ENCODE assay signal across 8 cellular contexts in the genomic region with DNA sequence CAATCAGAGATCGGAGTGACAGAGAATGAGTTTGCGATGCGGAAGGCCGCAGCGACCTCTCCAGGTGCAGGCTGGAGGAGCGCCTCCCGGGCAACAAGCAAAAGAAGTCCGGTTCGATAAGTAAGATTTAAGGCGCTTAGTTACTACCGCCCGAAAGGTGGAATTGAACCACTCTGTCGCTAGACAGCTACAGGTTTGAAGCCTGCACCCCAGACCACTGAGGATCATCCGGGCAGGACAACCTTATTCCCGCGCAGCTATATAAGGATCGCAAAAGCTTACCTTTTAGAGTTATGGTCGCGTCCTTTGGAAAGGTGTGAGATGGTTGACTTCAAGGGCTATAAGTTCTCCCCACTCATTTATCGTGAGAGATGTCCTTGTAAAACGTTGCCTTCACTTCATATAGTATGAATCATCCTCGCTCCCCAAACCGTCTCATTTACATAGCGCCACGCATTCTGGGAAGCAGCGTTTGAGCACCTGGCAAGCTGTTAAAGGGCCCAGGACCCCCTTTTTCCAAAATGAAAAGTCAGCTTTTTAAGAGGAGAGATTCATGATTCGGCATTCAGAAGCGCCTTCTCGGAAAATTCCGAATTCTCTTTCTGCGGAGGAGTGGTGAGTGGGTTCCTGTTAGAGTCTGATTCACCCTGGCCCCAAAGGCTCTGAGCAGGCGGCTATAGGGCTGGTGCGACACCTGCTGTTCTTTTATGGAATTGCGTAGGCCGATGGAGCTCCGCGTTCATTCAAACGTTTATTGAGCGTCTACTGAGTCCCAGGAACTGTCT. TPM values are rescaled to one million over a fixed set of nuclear protein-coding genes. Genes with fewer than 3 reads are reported as not detected.
DNase-seq lines count a peak whose midpoint lies in the region; TF ChIP-seq lines count a peak whose summit lies in the region.

No MANE protein-coding gene starts in this region.

- H3K4ac ChIP-seq in trophoblast cell (ENCODE audit: low read depth, low read length): no peak overlapping the region

- peak overlapping the region; percentile 24 for H3K14ac ChIP-seq in trophoblast cell (ENCODE audit: low read length)

- H3K36me3 ChIP-seq in SK-N-SH (replicated peaks in 1 of 2; ENCODE audit: control insufficient read depth in 1 of 2, insufficient read depth in 2 of 2, low read length in 1 of 2): no peaks in the 10 kb centered on the region
- no peaks in the 10 kb centered on the region for H3K36me3 ChIP-seq in cardiac muscle cell
- peaks cover 0 to 2% of the 10 kb centered on the region in 2 experiments for H3K36me3 ChIP-seq in trophoblast cell (ENCODE audit: control insufficient read depth in 1 of 2, insufficient read depth in 2 of 2, low read length in 2 of 2)

- no peak overlapping the region for H2AK5ac ChIP-seq in trophoblast cell (ENCODE audit: low read length)

- no peaks in the 10 kb centered on the region for H3K27me3 ChIP-seq in SK-N-SH (ENCODE audit: insufficient read depth)
- no peaks in the 10 kb centered on the region for H3K27me3 ChIP-seq in cardiac muscle cell
- no peaks in the 10 kb centered on the region for H3K27me3 ChIP-seq in trophoblast cell (ENCODE audit: insufficient read depth, low read length)

- no peak for TF ChIP-seq POLR2A in NB4 (IDR thresholded peaks at IDR 0.05; ENCODE audit: extremely low read depth, insufficient read length)

- DNase-seq in GM10248 (ENCODE audit: extremely low spot score) (peak; percentile 79), HFFc6 (peak; percentile 90), NB4 (ENCODE audit: low read depth) (peak; percentile 89), SK-N-SH (peak; percentile 73), cardiac muscle cell (ENCODE audit: low read depth in 1 of 2, low spot score in 1 of 2) (peak; percentile 93 to 95), trophoblast cell (peak; percentile 89 to 98), type B pancreatic cell (ENCODE audit: extremely low spot score, unreplicated experiment) (peak; percentile 86)
- DNase-seq in activated naive CD8-positive, alpha-beta T cell treated with anti-CD3 and anti-CD28 coated beads for 36 hours: peak; percentile 90

- peaks cover 13% of the 10 kb centered on the region for H3F3A ChIP-seq in SK-N-SH (replicated peaks; ENCODE audit: insufficient read depth)

- POLR2A ChIA-PET in GM10248 (lab: Yijun Ruan, JAX) (interaction anchor here (0.6 to 2.1 kb wide), 7 partner anchors 8 to 1394 kb away, joined by 3 to 25 read pairs (median 7); a partner anchor contains a TSS), SK-N-SH (lab: Yijun Ruan, JAX) (interaction anchor here (0.8 to 2.1 kb wide), 5 partner anchors 10 to 55 kb away, joined by 3 to 15 read pairs (median 5); a partner anchor contains a TSS)

- H3K4me1 ChIP-seq in SK-N-SH (ENCODE audit: control insufficient read depth in 1 of 2, insufficient read depth in 2 of 2, low read depth in 1 of 2, low read length in 1 of 2): peaks cover 0 to 5% of the 10 kb centered on the region in 2 experiments; a peak in 2 of 4 replicates
- H3K4me1 ChIP-seq in cardiac muscle cell (ENCODE audit: low read depth): no peaks in the 10 kb centered on the region
- H3K4me1 ChIP-seq in trophoblast cell (ENCODE audit: control insufficient read depth in 1 of 2, insufficient read depth in 2 of 2, low read length in 2 of 2): peaks cover 0 to 1% of the 10 kb centered on the region in 2 experiments

- under 1% methylated on average over 38 of the region's 39 CpGs for WGBS in SK-N-SH (ENCODE audit: low lambda C conversion rate)
- WGBS in trophoblast cell (ENCODE audit: extremely low coverage, insufficient coverage, insufficient read length): no CpG with 5 or more reads among the region's 39 CpGs

- peak overlapping the region; percentile 89 for H3K4me3 Mint-ChIP-seq in HFFc6
- H3K4me3 Mint-ChIP-seq in activated naive CD8-positive, alpha-beta T cell treated with anti-CD3 and anti-CD28 coated beads for 36 hours: peak overlapping the region; percentile 29
- H3K4me3 Mint-ChIP-seq in type B pancreatic cell: peak overlapping the region; percentile 91

- H3K79me2 ChIP-seq in SK-N-SH (ENCODE audit: insufficient read depth) (no peaks in the 10 kb centered on the region), trophoblast cell (ENCODE audit: control insufficient read depth, insufficient read depth, low read length, poor library complexity) (no peaks in the 10 kb centered on the region)

- H4K8ac ChIP-seq in trophoblast cell (ENCODE audit: low read depth, low read length): peak overlapping the region; percentile 67

- no peaks in the 10 kb centered on the region for H4K20me1 ChIP-seq in SK-N-SH (ENCODE audit: insufficient read depth)

- TF ChIP-seq CTCF in GM10248 (IDR thresholded peaks at IDR 0.05; ENCODE audit: control extremely low read depth, extremely low read depth, low read depth, missing control alignments) (peak; percentile 91), HFFc6 (IDR thresholded peaks at IDR 0.05) (peak; percentile 92), NB4 (IDR thresholded peaks at IDR 0.05; ENCODE audit: low read depth, low read length) (peak; percentile 68), SK-N-SH (IDR thresholded peaks at IDR 0.05) (peak; percentile 95), cardiac muscle cell (IDR thresholded peaks at IDR 0.05; ENCODE audit: low read depth, low read length) (peak; percentile 94), type B pancreatic cell (conservative IDR thresholded peaks at IDR 0.05) (peak; percentile 98)

- H3K27me3 Mint-ChIP-seq in HFFc6 (ENCODE audit: insufficient read depth): peaks cover 53% of the 10 kb centered on the region
- no peaks in the 10 kb centered on the region for H3K27me3 Mint-ChIP-seq in activated naive CD8-positive, alpha-beta T cell treated with anti-CD3 and anti-CD28 coated beads for 36 hours
- H3K27me3 Mint-ChIP-seq in type B pancreatic cell: peaks cover 50% of the 10 kb centered on the region

- H2AFZ ChIP-seq in SK-N-SH (ENCODE audit: low read depth) (peak overlapping the region; percentile 68; the same call in 1 of the 2 replicates), trophoblast cell (ENCODE audit: insufficient read depth, low read length, poor library complexity) (peak overlapping the region; percentile 17)

- H3K36me3 Mint-ChIP-seq in HFFc6 (ENCODE audit: low read depth): peaks cover 18% of the 10 kb centered on the region
- H3K36me3 Mint-ChIP-seq in activated naive CD8-positive, alpha-beta T cell treated with anti-CD3 and anti-CD28 coated beads for 36 hours: no peaks in the 10 kb centered on the region
- H3K36me3 Mint-ChIP-seq in type B pancreatic cell: no peaks in the 10 kb centered on the region

- CTCF ChIA-PET in GM10248 (lab: Yijun Ruan, JAX): interaction anchor here (0.7 to 11.8 kb wide), 43 partner anchors 9 to 292 kb away, joined by 3 to 339 read pairs (median 8); a partner anchor contains a TSS
- CTCF ChIA-PET in SK-N-SH (lab: Yijun Ruan, JAX): interaction anchor here (0.6 to 27.6 kb wide), 38 partner anchors 9 to 268 kb away, joined by 3 to 870 read pairs (median 4); a partner anchor contains a TSS

- H3K23ac ChIP-seq in trophoblast cell (ENCODE audit: low read length): no peak overlapping the region

- H3K9me3 ChIP-seq in SK-N-SH: no peaks in the 10 kb centered on the region
- H3K9me3 ChIP-seq in cardiac muscle cell (ENCODE audit: low read depth): no peaks in the 10 kb centered on the region
- H3K9me3 ChIP-seq in trophoblast cell (ENCODE audit: insufficient read depth, low read depth, low read length): peaks cover 2% of the 10 kb centered on the region

- no peak overlapping the region for H4K12ac ChIP-seq in trophoblast cell (ENCODE audit: low read depth, low read length)

- H3K9me2 ChIP-seq in SK-N-SH: no peaks in the 10 kb centered on the region

- H3K4me3 ChIP-seq in NB4 (ENCODE audit: low read depth, low read length): peak overlapping the region; percentile 69
- peak overlapping the region; percentile 53 to 72 for H3K4me3 ChIP-seq in SK-N-SH (ENCODE audit: low read depth in 2 of 2, low read length in 1 of 2)
- peak overlapping the region; percentile 53 for H3K4me3 ChIP-seq in cardiac muscle cell
- H3K4me3 ChIP-seq in trophoblast cell (ENCODE audit: low read depth, low read length): peak overlapping the region; percentile 55

- TF ChIP-seq RAD21 in SK-N-SH (IDR thresholded peaks at IDR 0.05; ENCODE audit: low read length): peak; percentile 93

- peak overlapping the region; percentile 72 for H3K4me2 ChIP-seq in SK-N-SH
- H3K4me2 ChIP-seq in trophoblast cell (ENCODE audit: low read length): peak overlapping the region; percentile 77

- H3K27ac ChIP-seq in SK-N-SH (ENCODE audit: low read depth in 2 of 2, low read length in 1 of 2): peak overlapping the region; percentile 92 to 95
- H3K27ac ChIP-seq in cardiac muscle cell: peak overlapping the region; percentile 100
- H3K27ac ChIP-seq in trophoblast cell (ENCODE audit: low read depth, low read length): peak overlapping the region; percentile 68

- H3K9ac ChIP-seq in SK-N-SH (peak overlapping the region; percentile 86), trophoblast cell (ENCODE audit: low read length) (peak overlapping the region; percentile 84)

- peak in 1 of 2 experiments; percentile 36; a peak in 1 of 4 replicates for TF ChIP-seq EP300 in SK-N-SH (IDR thresholded peaks at IDR 0.05; ENCODE audit: borderline replicate concordance in 1 of 2, low read depth in 1 of 2, low read length in 1 of 2)

- H3K9me3 Mint-ChIP-seq in HFFc6 (peaks cover 48% of the 10 kb centered on the region), type B pancreatic cell (no peaks in the 10 kb centered on the region)
- no peaks in the 10 kb centered on the region for H3K9me3 Mint-ChIP-seq in activated naive CD8-positive, alpha-beta T cell treated with anti-CD3 and anti-CD28 coated beads for 36 hours

- no peak overlapping the region for H2BK12ac ChIP-seq in trophoblast cell (ENCODE audit: low read length)

- peak overlapping the region; percentile 50 for H4K91ac ChIP-seq in trophoblast cell (ENCODE audit: low read depth, low read length)

- H3K18ac ChIP-seq in trophoblast cell (ENCODE audit: low read length): peak overlapping the region; percentile 41

- peaks cover 4% of the 10 kb centered on the region for H3K79me1 ChIP-seq in trophoblast cell (ENCODE audit: low read length)

- H3K4me1 Mint-ChIP-seq in HFFc6 (ENCODE audit: low read depth) (peaks cover 58% of the 10 kb centered on the region), type B pancreatic cell (ENCODE audit: unreplicated experiment) (peaks cover 6% of the 10 kb centered on the region)
- H3K4me1 Mint-ChIP-seq in activated naive CD8-positive, alpha-beta T cell treated with anti-CD3 and anti-CD28 coated beads for 36 hours: peaks cover 25% of the 10 kb centered on the region

- peak overlapping the region; percentile 60 for H2BK5ac ChIP-seq in trophoblast cell (ENCODE audit: low read depth, low read length, poor library complexity)

- H3K27ac Mint-ChIP-seq in HFFc6 (peak overlapping the region; percentile 93), type B pancreatic cell (peak overlapping the region; percentile 99)
- peak overlapping the region; percentile 95 for H3K27ac Mint-ChIP-seq in activated naive CD8-positive, alpha-beta T cell treated with anti-CD3 and anti-CD28 coated beads for 36 hours

- H2BK120ac ChIP-seq in trophoblast cell (ENCODE audit: insufficient read depth, low read length, poor library complexity): peak overlapping the region; percentile 80

RNA-seq across cellular contexts. Expression of a gene that starts 10.8 kb away (rescaled TPM):
- total RNA-seq in HFFc6 (2021; fragmentation: NEBNext Ultra II Directional; extraction: Animal tissue kit (Norgen Biotek cat#: 25700)): 10 to 100 TPM; 35.0 to 71.5 (median 62.9) TPM
- 38.4 and 78.2 TPM in 2 replicates for polyA plus RNA-seq in SK-N-SH (2012; rRNA removed)
- polyA plus RNA-seq in SK-N-SH (2012; cell fraction: cytosol; rRNA removed): 19.6 and 23.8 TPM in 2 replicates
- 377 and 391 TPM in 2 replicates for polyA plus RNA-seq in SK-N-SH (2012; cell fraction: nucleus; rRNA removed)
- total RNA-seq in activated naive CD8-positive, alpha-beta T cell treated with anti-CD3 and anti-CD28 coated beads for 36 hours: 10 to 100 TPM in 1 of 2 experiments, 1 to 10 TPM in 1; 9.7 to 10.5 TPM
- 0.88 and 4.5 TPM in 2 replicates for total RNA-seq in cardiac muscle cell
- 1.7 and 3.0 TPM in 2 replicates for polyA plus RNA-seq in cardiac muscle cell
- polyA plus RNA-seq in trophoblast cell (2013): 37.2 and 40.1 TPM in 2 replicates
- 28.4 and 178 TPM in 2 replicates for total RNA-seq in type B pancreatic cell (ENCODE audit: low replicate concordance)

RNA-seq across cellular contexts. Expression of a gene that starts 18.2 kb away (rescaled TPM):
- 10 to 100 TPM; 10.3 to 21.3 (median 13.8) TPM for total RNA-seq in HFFc6 (2021; fragmentation: NEBNext Ultra II Directional; extraction: Animal tissue kit (Norgen Biotek cat#: 25700))
- polyA plus RNA-seq in SK-N-SH (2012; rRNA removed) (6.8 and 7.0 TPM in 2 replicates), cardiac muscle cell (92.2 and 111 TPM in 2 replicates)
- 4.3 and 6.8 TPM in 2 replicates for polyA plus RNA-seq in SK-N-SH (2012; cell fraction: cytosol; rRNA removed)
- polyA plus RNA-seq in SK-N-SH (2012; cell fraction: nucleus; rRNA removed): 8.6 and 11.9 TPM in 2 replicates
- 1 to 10 TPM; 1.3 to 1.8 TPM for total RNA-seq in activated naive CD8-positive, alpha-beta T cell treated with anti-CD3 and anti-CD28 coated beads for 36 hours
- total RNA-seq in cardiac muscle cell (43.7 and 56.5 TPM in 2 replicates), type B pancreatic cell (ENCODE audit: low replicate concordance) (11.9 and 13.0 TPM in 2 replicates)
- polyA plus RNA-seq in trophoblast cell (2013): 68.7 and 72.2 TPM in 2 replicates

RNA-seq across cellular contexts. Expression of a gene that starts 19.6 kb away (rescaled TPM):
- total RNA-seq in HFFc6 (2021; fragmentation: NEBNext Ultra II Directional; extraction: Animal tissue kit (Norgen Biotek cat#: 25700)): 1 to 10 TPM in 4 of 6 experiments, under 1 TPM in 2; 0.80 to 1.3 (median 1.1) TPM
- polyA plus RNA-seq in SK-N-SH (2012; rRNA removed) (10.3 and 10.9 TPM in 2 replicates), cardiac muscle cell (1.2 and 4.0 TPM in 2 replicates)
- polyA plus RNA-seq in SK-N-SH (2012; cell fraction: cytosol; rRNA removed): 6.8 and 8.2 TPM in 2 replicates
- polyA plus RNA-seq in SK-N-SH (2012; cell fraction: nucleus; rRNA removed): 19.9 and 24.3 TPM in 2 replicates
- 1 to 10 TPM; 1.4 to 1.9 TPM for total RNA-seq in activated naive CD8-positive, alpha-beta T cell treated with anti-CD3 and anti-CD28 coated beads for 36 hours
- total RNA-seq in cardiac muscle cell (1.3 and 2.9 TPM in 2 replicates), type B pancreatic cell (ENCODE audit: low replicate concordance) (0.48 TPM in 1 of 2 replicates, not detected in the other)
- 32.0 and 34.1 TPM in 2 replicates for polyA plus RNA-seq in trophoblast cell (2013)

RNA-seq across cellular contexts. Expression of a gene that starts 28.6 kb away (rescaled TPM):
- 100 to 1,000 TPM; 179 to 199 (median 185) TPM for total RNA-seq in HFFc6 (2021; fragmentation: NEBNext Ultra II Directional; extraction: Animal tissue kit (Norgen Biotek cat#: 25700))
- polyA plus RNA-seq in SK-N-SH (2012; rRNA removed) (31.6 and 37.8 TPM in 2 replicates), cardiac muscle cell (72.4 and 83.3 TPM in 2 replicates)
- polyA plus RNA-seq in SK-N-SH (2012; cell fraction: cytosol; rRNA removed): 26.2 and 30.0 TPM in 2 replicates
- 54.0 and 62.4 TPM in 2 replicates for polyA plus RNA-seq in SK-N-SH (2012; cell fraction: nucleus; rRNA removed)
- 100 to 1,000 TPM; 133 to 134 TPM for total RNA-seq in activated naive CD8-positive, alpha-beta T cell treated with anti-CD3 and anti-CD28 coated beads for 36 hours
- total RNA-seq in cardiac muscle cell (91.6 and 95.8 TPM in 2 replicates), type B pancreatic cell (ENCODE audit: low replicate concordance) (51.9 and 73.0 TPM in 2 replicates)
- 229 and 249 TPM in 2 replicates for polyA plus RNA-seq in trophoblast cell (2013)

RNA-seq across cellular contexts. Expression of a gene that starts 54.9 kb away (rescaled TPM):
- total RNA-seq in HFFc6 (2021; fragmentation: NEBNext Ultra II Directional; extraction: Animal tissue kit (Norgen Biotek cat#: 25700)): 100 to 1,000 TPM; 106 to 129 (median 117) TPM
- 93.1 and 95.3 TPM in 2 replicates for polyA plus RNA-seq in SK-N-SH (2012; rRNA removed)
- polyA plus RNA-seq in SK-N-SH (2012; cell fraction: cytosol; rRNA removed): 45.3 and 58.8 TPM in 2 replicates
- 199 and 204 TPM in 2 replicates for polyA plus RNA-seq in SK-N-SH (2012; cell fraction: nucleus; rRNA removed)
- total RNA-seq in activated naive CD8-positive, alpha-beta T cell treated with anti-CD3 and anti-CD28 coated beads for 36 hours: 10 to 100 TPM; 50.0 to 53.2 TPM
- 120 and 164 TPM in 2 replicates for total RNA-seq in cardiac muscle cell
- 138 and 169 TPM in 2 replicates for polyA plus RNA-seq in cardiac muscle cell
- polyA plus RNA-seq in trophoblast cell (2013): 56.9 and 58.5 TPM in 2 replicates
- 57.3 and 71.8 TPM in 2 replicates for total RNA-seq in type B pancreatic cell (ENCODE audit: low replicate concordance)

Comparison
In these comparisons a context has a peak if more than half of its experiments do, and no peak if none do; other contexts are left out.
1. Peak in every context shown above with its lines: DNase-seq, H3K4me3 ChIP-seq and H3K27ac ChIP-seq.
2. H3K4me3 Mint-ChIP-seq: peak in every context shown above with its lines; median percentile 91 in type B pancreatic cell; 89 in HFFc6; 29 in activated naive CD8-positive, alpha-beta T cell treated with anti-CD3 and anti-CD28 coated beads for 36 hours.